30 cellular contexts compared by ENCODE assay signal in the genomic region with DNA sequence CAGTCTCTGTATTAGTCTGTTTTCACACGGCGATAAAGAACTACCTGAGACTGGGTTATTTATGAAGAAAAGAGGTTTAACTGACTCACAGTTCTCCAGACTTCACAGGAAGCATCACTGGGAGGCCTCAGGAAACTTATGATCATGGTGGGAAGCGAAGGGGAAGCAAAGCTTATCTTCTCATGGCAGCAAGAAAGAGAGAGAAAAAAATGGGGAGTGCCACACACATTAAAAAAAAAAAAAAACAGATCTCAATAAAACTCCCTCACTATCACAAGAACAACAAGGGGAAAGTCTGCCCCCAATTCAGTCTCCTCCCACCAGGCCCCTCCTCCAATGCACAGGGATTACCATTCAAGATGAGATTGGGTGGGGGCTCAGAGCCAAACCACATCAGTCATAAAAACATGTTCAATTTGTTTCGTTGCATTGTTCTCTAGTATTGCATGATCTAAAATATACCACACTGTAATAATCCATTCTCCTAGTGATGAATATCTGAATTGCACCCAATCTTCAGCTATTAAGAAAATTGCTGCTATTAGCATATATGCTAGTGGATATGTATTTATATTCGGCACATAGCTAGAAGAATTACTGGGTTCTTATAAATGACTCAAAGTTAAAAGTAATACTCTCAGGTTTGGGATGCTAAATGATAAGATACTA.
DNase-seq lines count a peak whose midpoint lies in the region; TF ChIP-seq lines count a peak whose summit lies in the region.
"Had no signal": no experiment of that assay in that cellular context is flagged by ENCODE, and none has a peak within 500 bp of the region (broad histone marks: within the 10 kb centered on the region; RNA-seq: fewer than 3 reads in every experiment).

No MANE protein-coding gene starts in this region.

- DNase-seq in MCF 10A (ENCODE audit: unreplicated experiment) (no peak), mammary epithelial cell (no peak), SK-N-SH (no peak), erythroblast (lab: John Stamatoyannopoulos, UW) (peak; percentile 13 to 55), activated gamma-delta T cell (lab: John Stamatoyannopoulos, UW) (no peak), iPS-NIHi11 (ENCODE audit: low spot score) (no peak), NCI-H1436 treated with DMSO at 0.1 percent for 48 hours (lab: John Stamatoyannopoulos, UW) (no peak)
- no peak for DNase-seq in activated CD8-positive, alpha-beta memory T cell treated with anti-CD3 and anti-CD28 coated beads, Interleukin-2, amount 50 U/mL, for 4 hours
- DNase-seq: activated CD4-positive, alpha-beta T cell treated with anti-CD3 and anti-CD28 coated beads, Interleukin-2, amount 50 U/mL, for 4 hours; activated naive CD4-positive, alpha-beta T cell; activated T-cell treated with anti-CD3 and anti-CD28 coated beads, Interleukin-2, amount 50 U/mL, for 72 hours; cortex of kidney; DMS79 treated with DMSO at 0.1 percent for 48 hours; foreskin melanocyte; GF-D8; GOT3; heart right ventricle; HFFc6; kidney glomerular epithelial cell; lower lobe of right lung; NCI-H446; NCI-H774; RPMI8226; SJCRH30; stimulated activated CD4-positive, alpha-beta T cell treated with anti-CD3 and anti-CD28 coated beads, Interleukin-4, amount 100 ng/mL, for 24 hours; T1000; transverse colon had no signal

- in situ Hi-C loops in mammary epithelial cell (cut with MboI; ENCODE audit: low sequenced_read_pairs in 2 of 2), result loop anchor here (25.0 kb wide), 2 partner anchors 318 to 618 kb away; partner anchors contain the start of gene KCND2 (in 2 of the 2)

- no peak for TF ChIP-seq RAD21 in SK-N-SH (IDR thresholded peaks at IDR 0.05; ENCODE audit: low read length)

- CTCF ChIA-PET in MCF 10A (lab: Yijun Ruan, JAX) (interaction anchor here (0.6 to 1.0 kb wide), 2 partner anchors 8 to 1064 kb away, joined by 3 read pairs; no protein-coding TSS in a partner anchor), mammary epithelial cell (lab: Charles Lee; ENCODE audit: low non-redundant PET) (no interaction called here), SK-N-SH (lab: Yijun Ruan, JAX) (interaction anchor here (3.8 kb wide), 1 partner anchor 9 kb away, joined by 22 read pairs; no protein-coding TSS in a partner anchor)

- H3K27ac Mint-ChIP-seq in MCF 10A (ENCODE audit: low read depth, unreplicated experiment), result no peak overlapping the region
- H3K27ac Mint-ChIP-seq: activated T-cell treated with anti-CD3 and anti-CD28 coated beads, Interleukin-2, amount 50 U/mL, for 72 hours; HFFc6; natural killer cell treated with Interleukin-12 subunit alpha and Interleukin-12 subunit beta and Interleukin-15 and Interleukin-18, amount 100 ng/mL, for 72 hours had no signal

- WGBS in mammary epithelial cell (ENCODE audit: low coverage, missing lambda C conversion rate), result 73% methylated on average over 5 of the region's 5 CpGs
- 18% methylated on average over 5 of the region's 5 CpGs for WGBS in SK-N-SH (ENCODE audit: low lambda C conversion rate)

- no peaks in the 10 kb centered on the region for H3K4me1 Mint-ChIP-seq in MCF 10A (ENCODE audit: insufficient read depth, unreplicated experiment)

- H4K20me1 ChIP-seq in mammary epithelial cell (ENCODE audit: insufficient read depth, low read length) (no peaks in the 10 kb centered on the region), SK-N-SH (ENCODE audit: insufficient read depth) (no peaks in the 10 kb centered on the region)

- BruUV-seq in MCF 10A (replicated peaks; lab: Mats Ljungman, UMichigan), result no TSS peak
- no TSS peak for BruUV-seq in mammary epithelial cell (replicated peaks; lab: Mats Ljungman, UMichigan)

- TF ChIP-seq CTCF in MCF 10A (IDR thresholded peaks at IDR 0.05; ENCODE audit: unreplicated experiment) (peak; percentile 6), mammary epithelial cell (conservative IDR thresholded peaks at IDR 0.05 in 1 of 2, IDR thresholded peaks at IDR 0.05 in 1 of 2; ENCODE audit: extremely low read depth in 1 of 2, insufficient read depth in 1 of 2, low read depth in 1 of 2, low read length in 2 of 2) (no peak), SK-N-SH (IDR thresholded peaks at IDR 0.05) (peak; percentile 36; the same call in 1 of the 2 replicates)

- no peak overlapping the region for H3K27ac ChIP-seq in mammary epithelial cell (ENCODE audit: insufficient read depth, low read depth, low read length)
- no peak overlapping the region for H3K27ac ChIP-seq in SK-N-SH (ENCODE audit: low read depth in 2 of 2, low read length in 1 of 2)
- H3K27ac ChIP-seq: 22Rv1, heart right ventricle, HL-60, lower lobe of right lung, SJCRH30, transverse colon had no signal

- dilution Hi-C loops in mammary epithelial cell (cut with HindIII; ENCODE audit: low sequenced_read_pairs), result no loop called here

- H3K4me3 Mint-ChIP-seq in MCF 10A (ENCODE audit: unreplicated experiment), result no peak overlapping the region
- H3K4me3 Mint-ChIP-seq: activated T-cell treated with anti-CD3 and anti-CD28 coated beads, Interleukin-2, amount 50 U/mL, for 72 hours; HFFc6; natural killer cell treated with Interleukin-12 subunit alpha and Interleukin-12 subunit beta and Interleukin-15 and Interleukin-18, amount 100 ng/mL, for 72 hours had no signal

- H3F3A ChIP-seq in SK-N-SH (replicated peaks; ENCODE audit: insufficient read depth), result no peaks in the 10 kb centered on the region

- H3K9me2 ChIP-seq in SK-N-SH, result 0 out of 2 replicates have a peak, but pooled peaks cover 4% of the 10 kb centered on the region

- H3K4me1 ChIP-seq in mammary epithelial cell (ENCODE audit: insufficient read depth, low read length) (no peaks in the 10 kb centered on the region), SK-N-SH (ENCODE audit: control insufficient read depth in 1 of 2, insufficient read depth in 2 of 2, low read depth in 1 of 2, low read length in 1 of 2) (no peaks in the 10 kb centered on the region)
- H3K4me1 ChIP-seq: heart right ventricle, lower lobe of right lung, SJCRH30, transverse colon had no signal

- H3K36me3 ChIP-seq in mammary epithelial cell (ENCODE audit: insufficient read depth, low read length) (no peaks in the 10 kb centered on the region), SK-N-SH (replicated peaks in 1 of 2; ENCODE audit: control insufficient read depth in 1 of 2, insufficient read depth in 2 of 2, low read length in 1 of 2) (no peaks in the 10 kb centered on the region)
- H3K36me3 ChIP-seq: heart right ventricle, lower lobe of right lung, SJCRH30, transverse colon had no signal

- POLR2A ChIA-PET in MCF 10A (lab: Yijun Ruan, JAX), result no interaction called here
- POLR2A ChIA-PET in SK-N-SH (lab: Yijun Ruan, JAX), result no interaction called here

- H3K9ac ChIP-seq in mammary epithelial cell (ENCODE audit: insufficient read depth, low read length) (no peak overlapping the region), SK-N-SH (no peak overlapping the region)

- H3K36me3 Mint-ChIP-seq in MCF 10A (ENCODE audit: insufficient read depth, unreplicated experiment), result peaks cover 6% of the 10 kb centered on the region
- H3K36me3 Mint-ChIP-seq: natural killer cell treated with Interleukin-12 subunit alpha and Interleukin-12 subunit beta and Interleukin-15 and Interleukin-18, amount 100 ng/mL, for 72 hours had no signal

- H3K27me3 Mint-ChIP-seq in MCF 10A (ENCODE audit: insufficient read depth, unreplicated experiment), result peaks cover 67% of the 10 kb centered on the region
- H3K27me3 Mint-ChIP-seq: natural killer cell treated with Interleukin-12 subunit alpha and Interleukin-12 subunit beta and Interleukin-15 and Interleukin-18, amount 100 ng/mL, for 72 hours had no signal

- no peak for TF ChIP-seq EP300 in SK-N-SH (IDR thresholded peaks at IDR 0.05; ENCODE audit: borderline replicate concordance in 1 of 2, low read depth in 1 of 2, low read length in 1 of 2)

- H3K27me3 ChIP-seq in mammary epithelial cell (ENCODE audit: insufficient read depth, low read length) (no peaks in the 10 kb centered on the region), SK-N-SH (ENCODE audit: insufficient read depth) (peaks cover 12% of the 10 kb centered on the region; the same call in 1 of the 2 replicates)
- H3K27me3 ChIP-seq: heart right ventricle, SJCRH30, transverse colon had no signal

- H3K9me3 ChIP-seq in mammary epithelial cell (replicated peaks; ENCODE audit: insufficient read depth, low read length) (no peaks in the 10 kb centered on the region), SK-N-SH (no peaks in the 10 kb centered on the region)
- H3K9me3 ChIP-seq: heart right ventricle, lower lobe of right lung, SJCRH30, transverse colon had no signal

- H3K4me3 ChIP-seq in mammary epithelial cell (replicated peaks in 1 of 3; ENCODE audit: insufficient read depth in 1 of 3, low read depth in 2 of 3, low read length in 3 of 3) (no peak overlapping the region), SK-N-SH (ENCODE audit: low read depth in 2 of 2, low read length in 1 of 2) (no peak overlapping the region)
- H3K4me3 ChIP-seq: heart right ventricle, lower lobe of right lung, SJCRH30, transverse colon had no signal

- H3K9me3 Mint-ChIP-seq in MCF 10A (ENCODE audit: unreplicated experiment), result no peaks in the 10 kb centered on the region
- H3K9me3 Mint-ChIP-seq: activated T-cell treated with anti-CD3 and anti-CD28 coated beads, Interleukin-2, amount 50 U/mL, for 72 hours; HFFc6 had no signal

- H2AFZ ChIP-seq in mammary epithelial cell (ENCODE audit: low read depth, low read length) (no peak overlapping the region), SK-N-SH (ENCODE audit: low read depth) (no peak overlapping the region)

- H3K4me2 ChIP-seq in mammary epithelial cell (ENCODE audit: insufficient read depth, low read depth, low read length) (no peak overlapping the region), SK-N-SH (no peak overlapping the region)

- intact Hi-C loops in MCF 10A (cut with micrococcal nuclease), result no loop called here
- intact Hi-C loops in mammary epithelial cell (cut with micrococcal nuclease), result no loop called here

- H3K79me2 ChIP-seq in mammary epithelial cell (ENCODE audit: insufficient read depth, low read length), result no peaks in the 10 kb centered on the region
- no peaks in the 10 kb centered on the region for H3K79me2 ChIP-seq in SK-N-SH (ENCODE audit: insufficient read depth)

- TF ChIP-seq POLR2A in erythroblast (IDR thresholded peaks at IDR 0.05; ENCODE audit: low read length), result no peak

TF ChIP-seq in SK-N-SH, 30 proteins besides CTCF, POLR2A, EP300 and RAD21 (continues in another document):
- TF ChIP-seq POLR2AphosphoS5 (IDR thresholded peaks at IDR 0.05; ENCODE audit: low read depth, low read length) (no peak), FOXM1 (IDR thresholded peaks at IDR 0.05; ENCODE audit: low read depth) (no peak), EZH2phosphoT487 (IDR thresholded peaks at IDR 0.05; ENCODE audit: borderline replicate concordance, low read depth) (no peak), MAX (IDR thresholded peaks at IDR 0.05; ENCODE audit: low read depth) (no peak), MEF2A (IDR thresholded peaks at IDR 0.05; ENCODE audit: borderline replicate concordance, low read depth) (no peak), SIN3A (IDR thresholded peaks at IDR 0.05; ENCODE audit: borderline replicate concordance, low read depth, low read length) (no peak), GATA2 (CRISPR knock-in tag; IDR thresholded peaks at IDR 0.05) (no peak), NFIC (IDR thresholded peaks at IDR 0.05; ENCODE audit: borderline replicate concordance) (no peak)

Comparison
In these comparisons a context has a peak if more than half of its experiments do, and no peak if none do; other contexts are left out.
1. CTCF ChIP-seq: peak in MCF 10A (single experiment) and SK-N-SH (single experiment); none in mammary epithelial cell (0 of 2).
2. DNase-seq: peak in erythroblast (2 of 2); none in MCF 10A (single experiment), mammary epithelial cell (single experiment), SK-N-SH (single experiment), activated gamma-delta T cell (single experiment), iPS-NIHi11 (single experiment), NCI-H1436 treated with DMSO at 0.1 percent for 48 hours (single experiment) and activated CD8-positive, alpha-beta memory T cell treated with anti-CD3 and anti-CD28 coated beads, Interleukin-2, amount 50 U/mL, for 4 hours (single experiment).